26 cellular contexts compared by ENCODE assay signal in the genomic region with DNA sequence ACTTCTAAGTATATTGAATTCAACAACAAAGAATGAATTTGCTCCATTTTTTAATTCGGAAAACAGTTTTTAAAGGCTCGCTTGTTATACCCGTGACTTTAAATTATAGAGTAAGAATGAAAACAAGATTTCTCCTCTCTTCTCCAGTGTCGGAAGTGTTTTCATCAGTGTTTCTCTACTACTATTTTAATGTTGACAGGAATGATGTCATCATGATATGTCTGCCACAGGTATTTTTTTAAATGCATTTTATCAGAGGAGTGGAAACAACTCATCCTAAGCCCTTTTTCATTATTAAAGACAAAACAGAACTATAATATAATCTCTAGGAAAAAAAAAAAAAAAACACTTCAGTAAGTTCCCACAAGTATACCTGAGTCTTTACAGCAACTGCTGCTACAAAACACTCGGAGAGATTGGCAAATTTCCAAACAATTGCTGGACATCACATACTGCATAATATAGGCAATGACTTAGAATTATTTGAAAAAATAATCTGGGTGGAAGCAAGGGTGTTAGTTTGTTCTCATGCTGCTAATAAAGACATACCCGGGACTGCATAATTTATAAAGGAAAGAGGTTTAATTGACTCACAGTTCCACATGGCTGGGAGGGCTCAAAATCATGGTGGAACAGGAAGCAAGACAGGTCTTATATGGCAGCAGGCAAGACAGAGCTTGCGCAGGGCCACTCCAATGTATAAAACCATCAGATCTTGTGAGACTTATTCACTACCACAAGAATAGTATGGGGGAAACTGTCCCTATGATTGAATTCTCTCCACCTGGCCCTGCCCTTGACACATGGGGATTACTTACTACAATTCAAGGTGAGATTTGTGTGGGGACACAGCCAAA.
"Had no signal": no experiment of that assay in that cellular context is flagged by ENCODE, and none has a peak within 500 bp of the region (broad histone marks: within the 10 kb centered on the region; RNA-seq: fewer than 3 reads in every experiment).

No MANE protein-coding gene starts in this region.

- H3K4me2 ChIP-seq: SK-N-SH had no signal

- H3K36me3 ChIP-seq: adrenal gland, Peyer's patch, SJCRH30 had no signal

- H3K36me3 Mint-ChIP-seq: activated naive CD8-positive, alpha-beta T cell treated with anti-CD3 and anti-CD28 coated beads, Interleukin-2, amount 10 ng/mL, durations not matched to agents 7 days and 5 days had no signal

- H3K9me3 ChIP-seq: adrenal gland, Peyer's patch, SJCRH30, SK-N-SH had no signal

- H3K4me1 ChIP-seq: SJCRH30 had no signal

- H3K9ac ChIP-seq: SK-N-SH had no signal

- H3K4me3 ChIP-seq: adrenal gland, Peyer's patch, SJCRH30 had no signal

- H3K27me3 ChIP-seq: adrenal gland, Peyer's patch had no signal

- H3K27ac Mint-ChIP-seq: activated CD4-positive, alpha-beta memory T cell treated with anti-CD3 and anti-CD28 coated beads for 36 hours; activated CD4-positive, alpha-beta T cell treated with anti-CD3 and anti-CD28 coated beads, Interleukin-2, amount 10 ng/mL, durations not matched to agents 7 days and 5 days; activated naive CD8-positive, alpha-beta T cell treated with anti-CD3 and anti-CD28 coated beads, Interleukin-2, amount 10 ng/mL, durations not matched to agents 7 days and 5 days; activated T-cell treated with anti-CD3 and anti-CD28 coated beads, Interleukin-2, amount 50 U/mL, for 72 hours; activated T-helper 2 cell treated with anti-CD3 and anti-CD28 coated beads, Interferon-gamma antibody, Interleukin-2, Interleukin-4, amounts not matched to agents 10 μg/mL and 5 μg/mL and 100 μg/mL, durations not matched to agents 14 hours and 24 hours and 36 hours had no signal

- H3K4me3 Mint-ChIP-seq: activated CD4-positive, alpha-beta memory T cell treated with anti-CD3 and anti-CD28 coated beads for 36 hours; activated CD4-positive, alpha-beta T cell treated with anti-CD3 and anti-CD28 coated beads, Interleukin-2, amount 10 ng/mL, durations not matched to agents 7 days and 5 days; activated naive CD8-positive, alpha-beta T cell treated with anti-CD3 and anti-CD28 coated beads, Interleukin-2, amount 10 ng/mL, durations not matched to agents 7 days and 5 days; activated T-cell treated with anti-CD3 and anti-CD28 coated beads, Interleukin-2, amount 50 U/mL, for 72 hours had no signal

- DNase-seq: activated CD4-positive, alpha-beta memory T cell treated with anti-CD3 and anti-CD28 coated beads for 36 hours; activated CD4-positive, alpha-beta T cell treated with anti-CD3 and anti-CD28 coated beads, Interleukin-2, amount 10 ng/mL, durations not matched to agents 7 days and 5 days; activated CD4-positive, CD25-positive, alpha-beta regulatory T cell; activated CD8-positive, alpha-beta memory T cell treated with anti-CD3 and anti-CD28 coated beads for 24 hours; activated gamma-delta T cell treated with Interleukin-2 at 50 U/mL for 16 hours; activated naive CD4-positive, alpha-beta T cell treated with anti-CD3 and anti-CD28 coated beads, Interleukin-2, amount 50 U/mL, for 16 hours; activated naive CD8-positive, alpha-beta T cell treated with anti-CD3 and anti-CD28 coated beads, Interleukin-2, amount 10 ng/mL, durations not matched to agents 7 days and 5 days; activated T-cell treated with anti-CD3 and anti-CD28 coated beads, Interleukin-2, amount 50 U/mL, for 72 hours; adrenal gland; anterior cingulate cortex; central memory CD4-positive, alpha-beta T cell; KG1; NCI-H1048; NCI-H1436 treated with DMSO at 0.1 percent for 48 hours; NCI-H187; NCI-H345; NCI-H510A; NCI-H774; Peyer's patch; Right ventricle myocardium superior; SK-N-SH; T-helper 1 cell had no signal

- H3K27ac ChIP-seq: adrenal gland, Peyer's patch, RWPE1, SJCRH30, VCaP had no signal
